In genomic region chr6:144395014-144395413, GRCh38 we compare ENCODE assay signal across 23 cellular contexts.
DNase-seq lines count a peak whose midpoint lies in the region; ATAC-seq, FAIRE-seq and TF ChIP-seq lines count a peak whose summit lies in the region.
"Had no signal": no experiment of that assay in that cellular context is flagged by ENCODE, and none has a peak within 500 bp of the region (broad histone marks: within the 10 kb centered on the region; RNA-seq: fewer than 3 reads in every experiment).

No MANE protein-coding gene starts in this region.

- no peaks in the 10 kb centered on the region for H3K4me1 ChIP-seq in IMR-90 (ENCODE audit: control insufficient read depth, insufficient read depth, low read length)
- H3K4me1 ChIP-seq in mesenchymal stem cell (ENCODE audit: control insufficient read depth, insufficient read depth, low read depth, low read length) = no peaks in the 10 kb centered on the region
- H3K4me1 ChIP-seq in uterus = no peaks in the 10 kb centered on the region
- H3K4me1 ChIP-seq: testis had no signal

- H4K5ac ChIP-seq in IMR-90 (ENCODE audit: low read depth, low read length) = no peak overlapping the region

- CTCF ChIA-PET in IMR-90 (lab: Yijun Ruan, JAX) = interaction anchor here (0.6 kb wide), 1 partner anchor 1556 kb away, joined by 4 read pairs; no protein-coding TSS in a partner anchor

- ATAC-seq in IMR-90 (ENCODE audit: low read depth) (no peak), GM21528 (IDR thresholded peaks at IDR 0.05; ENCODE audit: low FRiP score, unreplicated experiment) (no peak), GM21786 (IDR thresholded peaks at IDR 0.05; ENCODE audit: unreplicated experiment) (no peak)
- ATAC-seq: sciatic nerve had no signal

- H3K56ac ChIP-seq in IMR-90 (ENCODE audit: extremely low read depth, insufficient read depth, low read length) = no peak overlapping the region

- dilution Hi-C loops in IMR-90 (cut with HindIII; ENCODE audit: low sequenced_read_pairs, unreplicated experiment) = no loop called here

- H2BK5ac ChIP-seq in IMR-90 (ENCODE audit: low read depth, low read length, poor library complexity, severe bottlenecking) (no peak overlapping the region), mesenchymal stem cell (ENCODE audit: low read depth, low read length, poor library complexity, severe bottlenecking) (no peak overlapping the region)

- in situ Hi-C loops in IMR-90 (cut with MboI; ENCODE audit: low sequenced_read_pairs) = no loop called here

- no peak overlapping the region for H2BK20ac ChIP-seq in IMR-90 (ENCODE audit: low read depth, low read length)

- DNase-seq in ELR (ENCODE audit: low read depth) (peak; percentile 54), IMR-90 (peak; percentile 29), bronchial epithelial cell (ENCODE audit: low read depth) (peak; percentile 63), mesenchymal stem cell (peak; percentile 6), cerebellum (ENCODE audit: low spot score) (no peak), uterus (no peak)
- DNase-seq: activated CD4-positive, alpha-beta T cell treated with anti-CD3 and anti-CD28 coated beads, Interleukin-2, amount 10 ng/mL, durations not matched to agents 7 days and 5 days; activated gamma-delta T cell treated with Interleukin-2 at 50 U/mL for 16 hours; activated naive CD8-positive, alpha-beta T cell treated with anti-CD3 and anti-CD28 coated beads, Interleukin-2, amount 50 U/mL, for 24 hours; activated T-cell treated with anti-CD3 and anti-CD28 coated beads, Interleukin-2, amount 50 U/mL, for 4 hours; H9; head of caudate nucleus; NCI-H1092 treated with DMSO at 0.1 percent for 48 hours; NCI-H1930; NCI-H524; SIG-M5; stimulated activated naive CD4-positive, alpha-beta T cell treated with Interleukin-2 at 50 U/mL for 16 hours; testis had no signal

- peaks cover 3% of the 10 kb centered on the region; the same call in 1 of the 2 replicates for H4K20me1 ChIP-seq in IMR-90 (ENCODE audit: insufficient read depth, low read length)

- H2BK12ac ChIP-seq in mesenchymal stem cell (ENCODE audit: low read length in 2 of 2) = no peak overlapping the region

- H3K79me1 ChIP-seq in IMR-90 (ENCODE audit: low read depth in 1 of 2, low read length in 2 of 2) = peaks cover 28 to 48% of the 10 kb centered on the region in 2 experiments
- peaks cover 28% of the 10 kb centered on the region for H3K79me1 ChIP-seq in mesenchymal stem cell (replicated peaks; ENCODE audit: low read length, poor library complexity, severe bottlenecking)

- H3K4ac ChIP-seq in IMR-90 (ENCODE audit: low read depth, low read length) (no peak overlapping the region), mesenchymal stem cell (ENCODE audit: low read depth in 1 of 2, low read length in 2 of 2) (no peak overlapping the region)

- BruUV-seq in IMR-90 (replicated peaks; lab: Mats Ljungman, UMichigan) = no TSS peak

- H2BK15ac ChIP-seq in IMR-90 (ENCODE audit: low read depth, low read length) = no peak overlapping the region
- H2BK15ac ChIP-seq in mesenchymal stem cell (ENCODE audit: low read depth, poor library complexity, severe bottlenecking) = no peak overlapping the region

- H3K23ac ChIP-seq in IMR-90 (ENCODE audit: low read depth, low read length) (no peak overlapping the region), mesenchymal stem cell (ENCODE audit: low read length in 2 of 2) (no peak overlapping the region)

- H3K9ac ChIP-seq in IMR-90 (ENCODE audit: low read depth, low read length) = no peak overlapping the region
- no peak overlapping the region for H3K9ac ChIP-seq in mesenchymal stem cell (ENCODE audit: low read length)

- H2AK5ac ChIP-seq in IMR-90 (ENCODE audit: low read depth, low read length) (no peak overlapping the region), mesenchymal stem cell (ENCODE audit: low read length, severe bottlenecking) (no peak overlapping the region)

- H3K27ac ChIP-seq in IMR-90 (ENCODE audit: insufficient read depth, low read length) (no peak overlapping the region), mesenchymal stem cell (ENCODE audit: low read length, poor library complexity, severe bottlenecking) (no peak overlapping the region), uterus (no peak overlapping the region)
- H3K27ac ChIP-seq: testis had no signal

- no peak overlapping the region for H3K4me3 ChIP-seq in IMR-90 (ENCODE audit: insufficient read depth, low read depth, low read length)
- H3K4me3 ChIP-seq in bronchial epithelial cell (ENCODE audit: low read depth, low read length) = no peak overlapping the region
- H3K4me3 ChIP-seq in mesenchymal stem cell (ENCODE audit: insufficient read depth in 1 of 2, low read depth in 1 of 2, low read length in 2 of 2) = no peak overlapping the region
- no peak overlapping the region for H3K4me3 ChIP-seq in uterus
- H3K4me3 ChIP-seq: testis had no signal

- H3K4me2 ChIP-seq in IMR-90 (ENCODE audit: low read depth, low read length) (no peak overlapping the region), mesenchymal stem cell (ENCODE audit: low read length, poor library complexity, severe bottlenecking) (no peak overlapping the region)

- no peak overlapping the region for H2BK120ac ChIP-seq in IMR-90 (ENCODE audit: low read depth, low read length)
- H2BK120ac ChIP-seq in mesenchymal stem cell (ENCODE audit: low read depth, low read length) = no peak overlapping the region

- H4K91ac ChIP-seq in IMR-90 (ENCODE audit: insufficient read depth, low read depth, low read length) (no peak overlapping the region), mesenchymal stem cell (ENCODE audit: low read length) (no peak overlapping the region)

- no peak overlapping the region for H2AK9ac ChIP-seq in IMR-90 (replicated peaks; ENCODE audit: low read depth, low read length, poor library complexity)

- TF ChIP-seq CTCF in IMR-90 (conservative IDR thresholded peaks at IDR 0.05; ENCODE audit: low read depth, low read length) (no peak), bronchial epithelial cell (IDR thresholded peaks at IDR 0.05; ENCODE audit: insufficient read depth, low read length, severe bottlenecking) (no peak), uterus (IDR thresholded peaks at IDR 0.05) (no peak)

- H3K9me1 ChIP-seq in IMR-90 (ENCODE audit: insufficient read depth, low read length) = no peaks in the 10 kb centered on the region

- no peak for TF ChIP-seq RAD21 in IMR-90 (IDR thresholded peaks at IDR 0.05; ENCODE audit: low read length)

- intact Hi-C loops in IMR-90 (cut with micrococcal nuclease) (no loop called here), uterus (cut with DNase I; ENCODE audit: low total_unique reads) (no loop called here)

- no peak overlapping the region for H4K8ac ChIP-seq in IMR-90 (ENCODE audit: low read depth in 2 of 2, low read length in 2 of 2)
- H4K8ac ChIP-seq in mesenchymal stem cell (ENCODE audit: low read length) = no peak overlapping the region

- H3K36me3 ChIP-seq in IMR-90 (ENCODE audit: control insufficient read depth, insufficient read depth, low read length) = no peaks in the 10 kb centered on the region
- no peaks in the 10 kb centered on the region for H3K36me3 ChIP-seq in bronchial epithelial cell (ENCODE audit: control insufficient read depth, insufficient read depth, low read length)
- H3K36me3 ChIP-seq in mesenchymal stem cell (ENCODE audit: control insufficient read depth in 1 of 2, insufficient read depth in 2 of 2, low read depth in 1 of 2, low read length in 2 of 2) = peaks cover 0 to 3% of the 10 kb centered on the region in 2 experiments
- H3K36me3 ChIP-seq in uterus = no peaks in the 10 kb centered on the region

- H3K18ac ChIP-seq in IMR-90 (ENCODE audit: low read depth, low read length) = no peak overlapping the region
- H3K18ac ChIP-seq in mesenchymal stem cell (ENCODE audit: low read depth in 1 of 2, low read length in 2 of 2) = no peak overlapping the region

- H3K9me3 ChIP-seq in IMR-90 (ENCODE audit: control insufficient read depth, insufficient read depth, low read length) = peaks cover 4% of the 10 kb centered on the region
- peaks cover 8% of the 10 kb centered on the region for H3K9me3 ChIP-seq in mesenchymal stem cell (ENCODE audit: control insufficient read depth, low read length)
- no peaks in the 10 kb centered on the region for H3K9me3 ChIP-seq in uterus
- H3K9me3 ChIP-seq: testis had no signal

- TF ChIP-seq POLR2A in IMR-90 (IDR thresholded peaks at IDR 0.05; ENCODE audit: low read depth, low read length) (no peak), uterus (IDR thresholded peaks at IDR 0.05) (no peak)

- no peak overlapping the region for H2AFZ ChIP-seq in IMR-90 (replicated peaks; ENCODE audit: low read length, poor library complexity)
- no peak overlapping the region for H2AFZ ChIP-seq in mesenchymal stem cell (ENCODE audit: low read depth, low read length)

- H3K14ac ChIP-seq in IMR-90 (replicated peaks; ENCODE audit: low read depth, low read length) (no peak overlapping the region), mesenchymal stem cell (ENCODE audit: low read length in 2 of 2) (no peak overlapping the region)

- H3K27me3 ChIP-seq in IMR-90 (ENCODE audit: control insufficient read depth, insufficient read depth, low read length) (no peaks in the 10 kb centered on the region), bronchial epithelial cell (ENCODE audit: control insufficient read depth, insufficient read depth, low read length) (no peaks in the 10 kb centered on the region), mesenchymal stem cell (ENCODE audit: control insufficient read depth in 1 of 2, insufficient read depth in 1 of 2, low read length in 2 of 2) (no peaks in the 10 kb centered on the region), uterus (no peaks in the 10 kb centered on the region)
- H3K27me3 ChIP-seq: testis had no signal

- FAIRE-seq in bronchial epithelial cell (lab: Jason Lieb, UNC) = no peak
- FAIRE-seq: GM12892, urothelium cell line had no signal

- POLR2A ChIA-PET in IMR-90 (lab: Charles Lee; ENCODE audit: unreplicated experiment) = no interaction called here

TF ChIP-seq in IMR-90, 13 proteins besides CTCF, POLR2A, EP300 and RAD21 (continues in another document):
- no peak for TF ChIP-seq BHLHE40 (IDR thresholded peaks at IDR 0.05; ENCODE audit: low read depth, low read length)
- TF ChIP-seq FOS (IDR thresholded peaks at IDR 0.05; ENCODE audit: low read depth, low read length) = no peak
- no peak for TF ChIP-seq MAZ (IDR thresholded peaks at IDR 0.05; ENCODE audit: borderline replicate concordance, low read depth, low read length)
- no peak for TF ChIP-seq USF2 (IDR thresholded peaks at IDR 0.05; ENCODE audit: low read depth, low read length)
- TF ChIP-seq MAFK (IDR thresholded peaks at IDR 0.05; ENCODE audit: low read depth, low read length) = no peak
- TF ChIP-seq CEBPB (IDR thresholded peaks at IDR 0.05; ENCODE audit: low read depth, low read length) = no peak
- no peak for TF ChIP-seq MXI1 (IDR thresholded peaks at IDR 0.05; ENCODE audit: borderline replicate concordance, low read depth, low read length)
- TF ChIP-seq RFX5 (IDR thresholded peaks at IDR 0.05; ENCODE audit: low read depth, low read length) = no peak
- no peak for TF ChIP-seq CHD1 (IDR thresholded peaks at IDR 0.05; ENCODE audit: low read depth, low read length)

Comparison
In these comparisons a context has a peak if more than half of its experiments do, and no peak if none do; other contexts are left out.
1. DNase-seq: peak in ELR (single experiment), IMR-90 (single experiment), bronchial epithelial cell (single experiment) and mesenchymal stem cell (single experiment); none in cerebellum (single experiment) and uterus (0 of 2).